ENCODE assay signal across 8 cellular contexts in genomic region chr7:149261321-149261828, GRCh38. TPM values are rescaled to one million over a fixed set of nuclear protein-coding genes. Genes with fewer than 3 reads are reported as not detected.
DNase-seq lines count a peak whose midpoint lies in the region; ATAC-seq and TF ChIP-seq lines count a peak whose summit lies in the region.

No MANE protein-coding gene starts in this region.

- H3K27me3 Mint-ChIP-seq in activated naive CD8-positive, alpha-beta T cell treated with anti-CD3 and anti-CD28 coated beads, Interleukin-2, amount 10 ng/mL, durations not matched to agents 7 days and 5 days, result no peaks in the 10 kb centered on the region

- peak overlapping the region; percentile 86 for H3K4me3 Mint-ChIP-seq in activated naive CD8-positive, alpha-beta T cell treated with anti-CD3 and anti-CD28 coated beads, Interleukin-2, amount 10 ng/mL, durations not matched to agents 7 days and 5 days

- intact Hi-C loops in Right ventricle myocardium inferior (cut with DNase I) (loop anchor here (5.0 kb wide), 1 partner anchor 236 kb away; the partner anchor contains the start of gene ZNF746), cardiac septum (cut with DNase I) (loop anchor here (10.0 kb wide), 1 partner anchor 233 kb away; the partner anchor contains the start of gene ZNF746)

- POLR2A ChIA-PET in activated naive CD8-positive, alpha-beta T cell treated with anti-CD3 and anti-CD28 coated beads, Interleukin-2, amount 10 ng/mL, durations not matched to agents 7 days and 5 days (lab: Charles Lee), result interaction anchor here (1.0 to 4.0 kb wide), 8 partner anchors 14 to 363 kb away, joined by 3 to 33 read pairs (median 5); partner anchors contain the start of genes ZNF282 and ZNF398

- H3K4me1 Mint-ChIP-seq in activated naive CD8-positive, alpha-beta T cell treated with anti-CD3 and anti-CD28 coated beads, Interleukin-2, amount 10 ng/mL, durations not matched to agents 7 days and 5 days, result peaks cover 21% of the 10 kb centered on the region

- peaks cover 6% of the 10 kb centered on the region for H3K36me3 Mint-ChIP-seq in activated naive CD8-positive, alpha-beta T cell treated with anti-CD3 and anti-CD28 coated beads, Interleukin-2, amount 10 ng/mL, durations not matched to agents 7 days and 5 days

- TF ChIP-seq CTCF in hepatocyte (IDR thresholded peaks at IDR 0.05; ENCODE audit: poor library complexity), result no peak

- peak overlapping the region; percentile 73 for H3K27ac Mint-ChIP-seq in activated naive CD8-positive, alpha-beta T cell treated with anti-CD3 and anti-CD28 coated beads, Interleukin-2, amount 10 ng/mL, durations not matched to agents 7 days and 5 days

- no peaks in the 10 kb centered on the region for H3K9me3 Mint-ChIP-seq in activated naive CD8-positive, alpha-beta T cell treated with anti-CD3 and anti-CD28 coated beads, Interleukin-2, amount 10 ng/mL, durations not matched to agents 7 days and 5 days

- H3K9me2 ChIP-seq in hepatocyte (replicated peaks; ENCODE audit: insufficient read depth), result no peaks in the 10 kb centered on the region

- H3K27ac ChIP-seq in HUES48 (ENCODE audit: low read depth, low read length) (no peak overlapping the region), hepatocyte (peak overlapping the region; percentile 87), skeletal muscle tissue (ENCODE audit: low read depth, low read length) (peak overlapping the region; percentile 76)

- peak overlapping the region; percentile 87 for H3K4me2 ChIP-seq in hepatocyte

- H3K27me3 ChIP-seq in HUES48 (ENCODE audit: control insufficient read depth, insufficient read depth, low read length), result peaks cover 7% of the 10 kb centered on the region
- no peaks in the 10 kb centered on the region for H3K27me3 ChIP-seq in hepatocyte
- no peaks in the 10 kb centered on the region for H3K27me3 ChIP-seq in skeletal muscle tissue (ENCODE audit: control insufficient read depth in 3 of 3, insufficient read depth in 3 of 3, low read length in 3 of 3)

- WGBS in hepatocyte (ENCODE audit: low lambda C conversion rate, missing lambda C conversion rate), result 13% methylated on average over 16 of the region's 16 CpGs

- H3K36me3 ChIP-seq in HUES48 (ENCODE audit: control insufficient read depth, insufficient read depth, low read length), result peaks cover 3% of the 10 kb centered on the region
- no peaks in the 10 kb centered on the region for H3K36me3 ChIP-seq in hepatocyte (replicated peaks; ENCODE audit: insufficient read depth, low read depth)
- peaks cover 6 to 8% (median 8%) of the 10 kb centered on the region in 3 donors for H3K36me3 ChIP-seq in skeletal muscle tissue (ENCODE audit: control insufficient read depth in 3 of 3, insufficient read depth in 3 of 3, low read length in 3 of 3)

- H3K4me1 ChIP-seq in HUES48 (ENCODE audit: control insufficient read depth, insufficient read depth, low read length), result no peaks in the 10 kb centered on the region
- H3K4me1 ChIP-seq in hepatocyte (ENCODE audit: insufficient read depth), result peaks cover 8% of the 10 kb centered on the region
- H3K4me1 ChIP-seq in skeletal muscle tissue (ENCODE audit: control insufficient read depth in 3 of 3, insufficient read depth in 3 of 3, low read length in 3 of 3), result peaks cover 3 to 7% (median 5%) of the 10 kb centered on the region in 3 donors

- H3K79me2 ChIP-seq in hepatocyte, result peaks cover 17% of the 10 kb centered on the region

- peak overlapping the region; percentile 54 for H2AFZ ChIP-seq in hepatocyte

- DNase-seq in Right ventricle myocardium inferior (ENCODE audit: missing footprints), result no peak
- no peak for DNase-seq in cardiac septum (ENCODE audit: low spot score)
- no peak for DNase-seq in activated naive CD8-positive, alpha-beta T cell treated with anti-CD3 and anti-CD28 coated beads, Interleukin-2, amount 10 ng/mL, durations not matched to agents 7 days and 5 days
- DNase-seq in hepatocyte (ENCODE audit: low spot score), result peak; percentile 32
- no peak for DNase-seq in activated gamma-delta T cell (lab: John Stamatoyannopoulos, UW)
- DNase-seq in ecto neural progenitor cell (ENCODE audit: low spot score), result no peak

- H3K9ac ChIP-seq in HUES48 (ENCODE audit: low read depth, low read length), result peak overlapping the region; percentile 19; the same call in 1 of the 2 replicates
- H3K9ac ChIP-seq in skeletal muscle tissue (ENCODE audit: low read depth in 1 of 3, low read length in 3 of 3), result peak overlapping the region; percentile 88 to 91 (median 89)

- no peaks in the 10 kb centered on the region for H4K20me1 ChIP-seq in hepatocyte (ENCODE audit: insufficient read depth, poor library complexity, severe bottlenecking)

- H3K4me3 ChIP-seq in HUES48 (ENCODE audit: low read depth, low read length) (peak overlapping the region; percentile 78), hepatocyte (peak overlapping the region; percentile 78), skeletal muscle tissue (ENCODE audit: low read length in 3 of 3) (peak overlapping the region; percentile 75 to 81 (median 78))

- ATAC-seq in Right ventricle myocardium inferior, result peak; percentile 12
- no peak for ATAC-seq in activated naive CD8-positive, alpha-beta T cell treated with anti-CD3 and anti-CD28 coated beads, Interleukin-2, amount 10 ng/mL, durations not matched to agents 7 days and 5 days (ENCODE audit: low read depth)

- no peaks in the 10 kb centered on the region for H3K9me3 ChIP-seq in HUES48 (ENCODE audit: control insufficient read depth, insufficient read depth, low read length)
- H3K9me3 ChIP-seq in hepatocyte (ENCODE audit: low read depth), result no peaks in the 10 kb centered on the region
- no peaks in the 10 kb centered on the region for H3K9me3 ChIP-seq in skeletal muscle tissue (ENCODE audit: control insufficient read depth in 3 of 3, low read length in 3 of 3)

RNA-seq across cellular contexts. Expression of gene ZNF783, which starts 0.6 kb away (rescaled TPM):
- 4.3 TPM for total RNA-seq in Right ventricle myocardium inferior
- total RNA-seq in cardiac septum, result 4.3 TPM
- 10 to 100 TPM; 22.0 to 23.7 TPM for total RNA-seq in activated naive CD8-positive, alpha-beta T cell treated with anti-CD3 and anti-CD28 coated beads, Interleukin-2, amount 10 ng/mL, durations not matched to agents 7 days and 5 days
- total RNA-seq in hepatocyte, result 6.5 and 7.9 TPM in 2 replicates
- 7.8 and 8.6 TPM in 2 replicates for polyA plus RNA-seq in hepatocyte
- 8.9 TPM for total RNA-seq in skeletal muscle tissue

RNA-seq across cellular contexts. Expression of gene ZNF212, which starts 21.9 kb away (rescaled TPM):
- 4.8 TPM for total RNA-seq in Right ventricle myocardium inferior
- total RNA-seq in cardiac septum, result 5.4 TPM
- 10 to 100 TPM; 14.6 to 15.5 TPM for total RNA-seq in activated naive CD8-positive, alpha-beta T cell treated with anti-CD3 and anti-CD28 coated beads, Interleukin-2, amount 10 ng/mL, durations not matched to agents 7 days and 5 days
- 3.3 and 4.6 TPM in 2 replicates for total RNA-seq in hepatocyte
- 9.9 and 11.9 TPM in 2 replicates for polyA plus RNA-seq in hepatocyte
- total RNA-seq in skeletal muscle tissue, result 4.2 TPM
